ENCODE assay signal across 1 cellular context in the genomic region with DNA sequence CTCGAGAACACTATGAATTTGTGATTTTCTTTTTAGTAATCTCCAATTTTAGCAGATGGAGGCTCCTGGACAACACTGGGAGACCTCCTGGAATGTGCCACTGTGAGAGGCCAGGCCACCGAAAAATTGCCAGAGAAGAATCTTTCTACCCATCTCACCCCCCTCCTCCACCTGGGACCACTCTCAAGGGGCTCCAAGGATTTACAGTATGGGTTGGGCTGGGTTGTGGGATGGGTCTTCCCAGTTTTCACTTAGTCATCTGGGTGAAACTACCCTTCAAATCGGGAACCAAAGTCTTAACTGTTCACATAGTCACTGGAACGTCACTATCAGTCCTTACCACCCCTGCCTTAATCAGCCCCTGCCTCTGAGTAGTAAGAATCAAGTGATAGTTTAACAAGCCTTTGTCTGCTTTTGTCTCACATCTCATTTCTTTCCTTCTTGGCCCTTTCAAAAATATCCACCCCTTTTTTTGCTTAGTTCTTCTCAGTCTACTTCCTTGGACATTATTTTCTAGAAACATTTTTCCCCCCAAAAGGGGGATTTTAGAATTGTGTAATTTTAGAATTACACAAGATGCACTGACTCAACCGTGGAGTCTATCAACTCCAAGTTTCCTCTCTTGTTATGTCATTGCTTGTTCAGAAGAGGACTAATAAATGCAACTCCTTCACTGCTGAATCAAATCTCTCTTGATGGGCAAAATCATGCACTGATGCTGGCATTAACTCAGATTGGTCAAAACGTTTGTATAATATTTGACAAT.
TF ChIP-seq lines count a peak whose summit lies in the region.

No MANE protein-coding gene starts in this region.

TF ChIP-seq in K562, 482 proteins besides CTCF, POLR2A, EP300 and RAD21 (continued from another document):
- TF ChIP-seq, protein P1, sequence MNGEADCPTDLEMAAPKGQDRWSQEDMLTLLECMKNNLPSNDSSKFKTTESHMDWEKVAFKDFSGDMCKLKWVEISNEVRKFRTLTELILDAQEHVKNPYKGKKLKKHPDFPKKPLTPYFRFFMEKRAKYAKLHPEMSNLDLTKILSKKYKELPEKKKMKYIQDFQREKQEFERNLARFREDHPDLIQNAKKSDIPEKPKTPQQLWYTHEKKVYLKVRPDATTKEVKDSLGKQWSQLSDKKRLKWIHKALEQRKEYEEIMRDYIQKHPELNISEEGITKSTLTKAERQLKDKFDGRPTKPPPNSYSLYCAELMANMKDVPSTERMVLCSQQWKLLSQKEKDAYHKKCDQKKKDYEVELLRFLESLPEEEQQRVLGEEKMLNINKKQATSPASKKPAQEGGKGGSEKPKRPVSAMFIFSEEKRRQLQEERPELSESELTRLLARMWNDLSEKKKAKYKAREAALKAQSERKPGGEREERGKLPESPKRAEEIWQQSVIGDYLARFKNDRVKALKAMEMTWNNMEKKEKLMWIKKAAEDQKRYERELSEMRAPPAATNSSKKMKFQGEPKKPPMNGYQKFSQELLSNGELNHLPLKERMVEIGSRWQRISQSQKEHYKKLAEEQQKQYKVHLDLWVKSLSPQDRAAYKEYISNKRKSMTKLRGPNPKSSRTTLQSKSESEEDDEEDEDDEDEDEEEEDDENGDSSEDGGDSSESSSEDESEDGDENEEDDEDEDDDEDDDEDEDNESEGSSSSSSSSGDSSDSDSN (IDR thresholded peaks at IDR 0.05; ENCODE audit: borderline replicate concordance in 1 of 2, low read depth in 2 of 2, low read length in 2 of 2): no peak
- no peak for TF ChIP-seq NR3C1 (CRISPR knock-in tag; IDR thresholded peaks at IDR 0.05)
- no peak for TF ChIP-seq ZNF583 (CRISPR knock-in tag; IDR thresholded peaks at IDR 0.05)
- no peak for TF ChIP-seq DDX20 (tag; IDR thresholded peaks at IDR 0.05; ENCODE audit: low read depth)
- TF ChIP-seq, protein P2, sequence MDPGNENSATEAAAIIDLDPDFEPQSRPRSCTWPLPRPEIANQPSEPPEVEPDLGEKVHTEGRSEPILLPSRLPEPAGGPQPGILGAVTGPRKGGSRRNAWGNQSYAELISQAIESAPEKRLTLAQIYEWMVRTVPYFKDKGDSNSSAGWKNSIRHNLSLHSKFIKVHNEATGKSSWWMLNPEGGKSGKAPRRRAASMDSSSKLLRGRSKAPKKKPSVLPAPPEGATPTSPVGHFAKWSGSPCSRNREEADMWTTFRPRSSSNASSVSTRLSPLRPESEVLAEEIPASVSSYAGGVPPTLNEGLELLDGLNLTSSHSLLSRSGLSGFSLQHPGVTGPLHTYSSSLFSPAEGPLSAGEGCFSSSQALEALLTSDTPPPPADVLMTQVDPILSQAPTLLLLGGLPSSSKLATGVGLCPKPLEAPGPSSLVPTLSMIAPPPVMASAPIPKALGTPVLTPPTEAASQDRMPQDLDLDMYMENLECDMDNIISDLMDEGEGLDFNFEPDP (CRISPR knock-in tag; IDR thresholded peaks at IDR 0.05): no peak
- peak; percentile 73 for TF ChIP-seq CEBPB (tag; IDR thresholded peaks at IDR 0.05)
- TF ChIP-seq EWSR1 (IDR thresholded peaks at IDR 0.05; ENCODE audit: borderline replicate concordance, low read depth, partially characterized antibody): no peak
- TF ChIP-seq DPF2 (IDR thresholded peaks at IDR 0.05): peak; percentile 27; the same call in 1 of the 2 replicates
- no peak for TF ChIP-seq GTF2F1 (IDR thresholded peaks at IDR 0.05; ENCODE audit: low read depth, low read length)
- TF ChIP-seq EHMT2 (IDR thresholded peaks at IDR 0.05): no peak
- no peak for TF ChIP-seq NUFIP1 (IDR thresholded peaks at IDR 0.05; ENCODE audit: partially characterized antibody)
- TF ChIP-seq HNRNPK (IDR thresholded peaks at IDR 0.05; ENCODE audit: low read depth, low read length, poor library complexity, severe bottlenecking): no peak
- TF ChIP-seq TCF7 (IDR thresholded peaks at IDR 0.05; ENCODE audit: borderline replicate concordance): no peak
- no peak for TF ChIP-seq PHF8 (IDR thresholded peaks at IDR 0.05; ENCODE audit: borderline replicate concordance, low read length)
- TF ChIP-seq FUS (optimal IDR thresholded peaks at IDR 0.05; ENCODE audit: low read depth, low read length): no peak
- no peak for TF ChIP-seq SAFB2 (IDR thresholded peaks at IDR 0.05; ENCODE audit: borderline replicate concordance, low read depth, low read length, severe bottlenecking)
- peak; percentile 12; the same call in 1 of the 2 replicates for TF ChIP-seq NCOR1 (IDR thresholded peaks at IDR 0.05)
- TF ChIP-seq CXXC5 (CRISPR knock-in tag; IDR thresholded peaks at IDR 0.05): peak; percentile 33; the same call in 1 of the 2 replicates
- TF ChIP-seq C11orf30 (IDR thresholded peaks at IDR 0.05; ENCODE audit: low read depth): no peak
- TF ChIP-seq PRDM10 (IDR thresholded peaks at IDR 0.05; ENCODE audit: partially characterized antibody): peak; percentile 93
- TF ChIP-seq FOXK2 (conservative IDR thresholded peaks at IDR 0.05 in 1 of 2, IDR thresholded peaks at IDR 0.05 in 1 of 2; ENCODE audit: low read depth in 2 of 2): 0 out of 4 replicates have a peak, but pooled peaks of 1 of the 2 experiments have one; percentile 20
- no peak for TF ChIP-seq CLOCK (CRISPR knock-in tag; IDR thresholded peaks at IDR 0.05; ENCODE audit: borderline replicate concordance)
- no peak for TF ChIP-seq NFIX (CRISPR knock-in tag; IDR thresholded peaks at IDR 0.05; ENCODE audit: low read depth)
- TF ChIP-seq ATF1 (CRISPR knock-in tag; IDR thresholded peaks at IDR 0.05): no peak
- no peak for TF ChIP-seq ATF1 (tag; IDR thresholded peaks at IDR 0.05)
- TF ChIP-seq STAG1 (CRISPR knock-in tag; IDR thresholded peaks at IDR 0.05; ENCODE audit: borderline replicate concordance): no peak
- peak; percentile 13; the same call in 1 of the 2 replicates for TF ChIP-seq TAL1 (IDR thresholded peaks at IDR 0.05)
- no peak for TF ChIP-seq NFRKB (IDR thresholded peaks at IDR 0.05; ENCODE audit: low read depth)
- no peak for TF ChIP-seq KAT8 (IDR thresholded peaks at IDR 0.05; ENCODE audit: low read depth)
- no peak for TF ChIP-seq SMAD1 (IDR thresholded peaks at IDR 0.05; ENCODE audit: low read depth, low read length, partially characterized antibody)
